ENCODE assay signal across 1 cellular context in the genomic region with DNA sequence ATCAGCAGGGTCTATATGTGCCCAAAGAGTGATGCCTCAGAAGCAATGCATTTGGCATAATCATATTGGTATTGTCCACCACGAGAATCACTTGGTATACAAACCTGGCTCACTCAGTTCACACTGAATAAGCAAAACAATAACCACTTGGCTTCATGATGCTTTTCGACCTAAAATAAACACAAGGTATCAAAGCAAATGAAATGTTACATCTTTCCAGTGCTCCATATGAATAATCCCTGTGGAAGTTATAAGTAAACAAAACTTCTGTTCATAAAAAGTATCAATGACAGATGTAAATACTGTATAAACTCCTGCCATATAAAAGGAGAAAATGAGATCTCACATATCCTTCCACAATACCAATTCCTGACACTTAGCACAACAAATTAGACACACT.
TF ChIP-seq lines count a peak whose summit lies in the region.

No MANE protein-coding gene starts in this region.

TF ChIP-seq in SK-N-SH, 30 proteins besides CTCF, POLR2A, EP300 and RAD21 (continued from another document):
- TF ChIP-seq MXI1 (IDR thresholded peaks at IDR 0.05; ENCODE audit: low read depth, low read length) (no peak), SIN3A (IDR thresholded peaks at IDR 0.05; ENCODE audit: borderline replicate concordance, low read depth, low read length) (no peak), YY1 (IDR thresholded peaks at IDR 0.05; ENCODE audit: low read depth) (no peak)
- TF ChIP-seq, protein P1, sequence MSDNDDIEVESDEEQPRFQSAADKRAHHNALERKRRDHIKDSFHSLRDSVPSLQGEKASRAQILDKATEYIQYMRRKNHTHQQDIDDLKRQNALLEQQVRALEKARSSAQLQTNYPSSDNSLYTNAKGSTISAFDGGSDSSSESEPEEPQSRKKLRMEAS (IDR thresholded peaks at IDR 0.05; ENCODE audit: low read depth) = no peak
TF ChIP-seq in SK-N-SH: peak in this region for 0.
